12 cellular contexts compared by ENCODE assay signal in genomic region chr18:7872569-7872968, GRCh38.
DNase-seq lines count a peak whose midpoint lies in the region; ATAC-seq and TF ChIP-seq lines count a peak whose summit lies in the region.
"Had no signal": no experiment of that assay in that cellular context is flagged by ENCODE, and none has a peak within 500 bp of the region (broad histone marks: within the 10 kb centered on the region; RNA-seq: fewer than 3 reads in every experiment).

No MANE protein-coding gene starts in this region.

- POLR2A ChIA-PET in HEK293 (lab: Yijun Ruan, JAX): no interaction called here

- peaks cover 21% of the 10 kb centered on the region for H3K4me1 ChIP-seq in HEK293 (ENCODE audit: control insufficient read depth, insufficient read depth, low read length)
- peaks cover 0 to 42% (median 31%) of the 10 kb centered on the region in 9 donors for H3K4me1 ChIP-seq in heart right ventricle
- H3K4me1 ChIP-seq: testis had no signal

- CTCF ChIA-PET in HEK293 (lab: Yijun Ruan, JAX): interaction anchor here (0.6 to 1.0 kb wide), 3 partner anchors 14 to 213 kb away, joined by 3 to 4 read pairs (median 4); no protein-coding TSS in a partner anchor

- DNase-seq in A172 (ENCODE audit: low spot score) (peak; percentile 63), RPMI7951 (ENCODE audit: low read depth) (peak; percentile 71), heart right ventricle (no peak), T-helper 9 cell (no peak), NCI-H128 (lab: John Stamatoyannopoulos, UW; ENCODE audit: unreplicated experiment) (no peak), NCI-H2227 treated with DMSO at 0.1 percent for 48 hours (lab: John Stamatoyannopoulos, UW) (no peak)
- DNase-seq: CD4-positive, CD25-positive, alpha-beta regulatory T cell; head of caudate nucleus; SIG-M5; testis had no signal

- peak in 7 of 8 donors; percentile 58 to 96 (median 79) for ATAC-seq in heart right ventricle
- ATAC-seq in HG03354 (IDR thresholded peaks at IDR 0.05; ENCODE audit: poor library complexity, severe bottlenecking, unreplicated experiment): no peak

- no peaks in the 10 kb centered on the region for H3K9me3 ChIP-seq in HEK293 (ENCODE audit: control insufficient read depth, insufficient read depth, low read depth, low read length)
- H3K9me3 ChIP-seq in heart right ventricle: peaks cover 0 to 11% (median under 1%) of the 10 kb centered on the region in 11 donors
- H3K9me3 ChIP-seq: testis had no signal

- WGBS in heart right ventricle, 2 donors: 31 to 41% methylated on average over 3 of the region's 3 CpGs

- TF ChIP-seq CTCF in HEK293 (tag by site-specific recombination; IDR thresholded peaks at IDR 0.05) (no peak), heart right ventricle (IDR thresholded peaks at IDR 0.05) (peak in 3 of 9 donors; percentile 19 to 40 (median 37))

- no peak overlapping the region for H3K27ac ChIP-seq in HEK293 (ENCODE audit: extremely low read depth, low read depth, low read length)
- H3K27ac ChIP-seq in heart right ventricle: no peak overlapping the region
- H3K27ac ChIP-seq: testis had no signal

- intact Hi-C loops in heart right ventricle (cut with DNase I): no loop called here

- no peaks in the 10 kb centered on the region for H3K27me3 ChIP-seq in heart right ventricle
- H3K27me3 ChIP-seq: testis had no signal

- H3K4me3 ChIP-seq in HEK293 (ENCODE audit: low read depth, low read length): no peak overlapping the region
- H3K4me3 ChIP-seq in heart right ventricle: no peak overlapping the region
- H3K4me3 ChIP-seq: testis had no signal

- no peaks in the 10 kb centered on the region for H3K36me3 ChIP-seq in HEK293 (ENCODE audit: control insufficient read depth in 2 of 2, insufficient read depth in 1 of 2, low read length in 2 of 2)
- H3K36me3 ChIP-seq in heart right ventricle: no peaks in the 10 kb centered on the region

TF ChIP-seq in HEK293, 187 proteins besides CTCF, POLR2A, EP300 and RAD21:
- TF ChIP-seq ZNF18 (tag by site-specific recombination; IDR thresholded peaks at IDR 0.05) (no peak), OSR2 (tag by site-specific recombination; IDR thresholded peaks at IDR 0.05) (0 out of 2 replicates have a peak, but pooled peaks have one; percentile 21), ZNF555 (tag by site-specific recombination; conservative IDR thresholded peaks at IDR 0.05) (no peak), SCRT2 (tag by site-specific recombination; IDR thresholded peaks at IDR 0.05) (0 out of 2 replicates have a peak, but pooled peaks have one; percentile 25), ZNF214 (tag by site-specific recombination; IDR thresholded peaks at IDR 0.05; ENCODE audit: borderline replicate concordance) (no peak), GLIS2 (tag by site-specific recombination; IDR thresholded peaks at IDR 0.05) (no peak; the same call in 1 of the 2 replicates), ZNF133 (tag by site-specific recombination; IDR thresholded peaks at IDR 0.05) (no peak), ZNF184 (tag by site-specific recombination; IDR thresholded peaks at IDR 0.05) (no peak), ZNF354C (tag by site-specific recombination; IDR thresholded peaks at IDR 0.05; ENCODE audit: borderline replicate concordance, low read depth) (no peak), ZNF148 (tag by site-specific recombination; IDR thresholded peaks at IDR 0.05; ENCODE audit: borderline replicate concordance) (no peak), ZNF394 (tag by site-specific recombination; IDR thresholded peaks at IDR 0.05; ENCODE audit: borderline replicate concordance) (no peak), ZNF513 (tag by site-specific recombination; IDR thresholded peaks at IDR 0.05) (peak; percentile 47; the same call in 1 of the 2 replicates)

Comparison
In these comparisons a context has a peak if more than half of its experiments do, and no peak if none do; other contexts are left out.
1. DNase-seq: peak in A172 (single experiment) and RPMI7951 (single experiment); none in heart right ventricle (0 of 2), T-helper 9 cell (single experiment), NCI-H128 (single experiment) and NCI-H2227 treated with DMSO at 0.1 percent for 48 hours (single experiment).